1 cellular context compared by ENCODE assay signal in genomic region chr1:226762988-226763740, GRCh38.
TF ChIP-seq lines count a peak whose summit lies in the region.

No MANE protein-coding gene starts in this region.

TF ChIP-seq in GM12878, 131 proteins besides CTCF, POLR2A, EP300 and RAD21:
- TF ChIP-seq TCF12 (IDR thresholded peaks at IDR 0.05; ENCODE audit: low read depth, low read length), result no peak
- no peak for TF ChIP-seq NFYA (IDR thresholded peaks at IDR 0.05; ENCODE audit: borderline replicate concordance, low read depth, low read length)
- no peak for TF ChIP-seq ETV6 (conservative IDR thresholded peaks at IDR 0.05 in 1 of 2, IDR thresholded peaks at IDR 0.05 in 1 of 2; ENCODE audit: borderline replicate concordance in 1 of 2, low read depth in 1 of 2)
- no peak for TF ChIP-seq DPF2 (IDR thresholded peaks at IDR 0.05)
- TF ChIP-seq IRF3 (IDR thresholded peaks at IDR 0.05), result no peak
